Comparison of ENCODE assay signal across 8 cellular contexts in the genomic region with DNA sequence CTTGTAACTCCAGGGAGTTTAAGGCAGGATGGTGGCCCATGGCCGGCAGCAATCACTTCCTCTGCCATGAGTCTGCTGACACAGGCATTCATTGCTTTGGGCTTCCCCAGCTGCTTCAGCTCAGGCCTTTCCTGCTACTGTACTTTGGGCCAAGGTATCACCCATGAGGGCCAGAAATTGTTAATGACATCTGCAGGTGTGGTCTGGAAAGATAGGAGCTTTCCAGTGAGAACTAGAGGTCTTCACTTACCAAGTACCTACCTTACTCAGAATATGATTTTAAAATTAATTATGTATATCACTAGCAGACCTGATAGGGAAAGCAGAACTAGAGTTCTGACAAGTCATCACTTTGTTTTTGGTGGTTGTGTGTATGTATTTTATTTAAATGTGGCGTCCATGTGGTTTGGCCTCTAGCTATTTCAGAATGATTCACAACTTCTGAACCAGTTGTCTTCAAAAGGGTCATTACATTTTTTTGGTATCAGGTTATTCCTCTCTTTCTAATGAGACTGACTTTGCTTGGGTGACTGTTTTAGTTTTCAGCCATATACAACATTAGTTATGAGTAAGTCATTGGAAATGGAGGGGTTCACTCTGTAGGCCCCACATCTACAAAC. TPM values are rescaled to one million over a fixed set of nuclear protein-coding genes. Genes with fewer than 3 reads are reported as not detected.
DNase-seq lines count a peak whose midpoint lies in the region; ATAC-seq and TF ChIP-seq lines count a peak whose summit lies in the region.

No MANE protein-coding gene starts in this region.

- H3K79me2 ChIP-seq in OCI-LY3 (ENCODE audit: low read length) = no peaks in the 10 kb centered on the region

- no peaks in the 10 kb centered on the region; the same call in 1 of the 2 replicates for H3K9me3 ChIP-seq in OCI-LY3 (ENCODE audit: insufficient read depth, low read length)
- no peaks in the 10 kb centered on the region for H3K9me3 ChIP-seq in right cardiac atrium (ENCODE audit: control insufficient read depth, low read length)

- no peak overlapping the region for H2AFZ ChIP-seq in OCI-LY3 (ENCODE audit: low read depth, low read length)

- H3K4me1 Mint-ChIP-seq in activated T-helper 1 cell treated with anti-CD3 and anti-CD28 coated beads, Interleukin-12 subunit alpha, Interleukin-12 subunit beta, Interleukin-2, Interleukin-4 antibody, amounts not matched to agents 30 ng/mL and 10 ng/mL and 1 ng/mL, durations not matched to agents 14 hours and 24 hours and 36 hours (ENCODE audit: low read depth) = peaks cover 34% of the 10 kb centered on the region

- H4K20me1 ChIP-seq in OCI-LY3 (ENCODE audit: insufficient read depth, low read length) = no peaks in the 10 kb centered on the region

- no peaks in the 10 kb centered on the region for H3K36me3 ChIP-seq in OCI-LY3 (replicated peaks; ENCODE audit: low read depth, low read length)
- H3K36me3 ChIP-seq in H7 (replicated peaks; ENCODE audit: control insufficient read depth, insufficient read depth, low read length) = no peaks in the 10 kb centered on the region

- H3K9me3 Mint-ChIP-seq in activated T-helper 1 cell treated with anti-CD3 and anti-CD28 coated beads, Interleukin-12 subunit alpha, Interleukin-12 subunit beta, Interleukin-2, Interleukin-4 antibody, amounts not matched to agents 30 ng/mL and 10 ng/mL and 1 ng/mL, durations not matched to agents 14 hours and 24 hours and 36 hours = no peaks in the 10 kb centered on the region

- TF ChIP-seq CTCF in GM12865 (IDR thresholded peaks at IDR 0.05; ENCODE audit: insufficient read depth, low read depth, low read length, missing control alignments) (no peak), OCI-LY3 (IDR thresholded peaks at IDR 0.05; ENCODE audit: low read depth, low read length) (no peak)

- WGBS in right cardiac atrium = 53% methylated on average over 2 of the region's 2 CpGs

- H3K4me3 ChIP-seq in GM12865 (ENCODE audit: low read depth, low read length) (peak overlapping the region; percentile 96), OCI-LY3 (ENCODE audit: low read length) (no peak overlapping the region), right cardiac atrium (ENCODE audit: low read length) (peak overlapping the region; percentile 27), H7 (ENCODE audit: insufficient read depth, low read depth, low read length) (no peak overlapping the region)

- H3K4me3 Mint-ChIP-seq in activated T-helper 1 cell treated with anti-CD3 and anti-CD28 coated beads, Interleukin-12 subunit alpha, Interleukin-12 subunit beta, Interleukin-2, Interleukin-4 antibody, amounts not matched to agents 30 ng/mL and 10 ng/mL and 1 ng/mL, durations not matched to agents 14 hours and 24 hours and 36 hours = no peak overlapping the region

- H3K27me3 ChIP-seq in OCI-LY3 (ENCODE audit: low read depth, low read length) = peaks cover 4% of the 10 kb centered on the region; the same call in 1 of the 2 replicates
- H3K27me3 ChIP-seq in right cardiac atrium (ENCODE audit: control insufficient read depth, insufficient read depth) = no peaks in the 10 kb centered on the region
- H3K27me3 ChIP-seq in H7 (ENCODE audit: control insufficient read depth, insufficient read depth, low read length) = peaks cover 9% of the 10 kb centered on the region

- no peak overlapping the region for H3K9ac ChIP-seq in OCI-LY3 (ENCODE audit: low read length)

- H3K27ac ChIP-seq in OCI-LY3 (ENCODE audit: low read length) (no peak overlapping the region), right cardiac atrium (ENCODE audit: low read length) (no peak overlapping the region)

- peaks cover 3% of the 10 kb centered on the region for H3K27me3 Mint-ChIP-seq in activated T-helper 1 cell treated with anti-CD3 and anti-CD28 coated beads, Interleukin-12 subunit alpha, Interleukin-12 subunit beta, Interleukin-2, Interleukin-4 antibody, amounts not matched to agents 30 ng/mL and 10 ng/mL and 1 ng/mL, durations not matched to agents 14 hours and 24 hours and 36 hours (ENCODE audit: insufficient read depth)

- peaks cover 16% of the 10 kb centered on the region for H3K4me1 ChIP-seq in OCI-LY3 (ENCODE audit: low read length)
- H3K4me1 ChIP-seq in right cardiac atrium (ENCODE audit: control insufficient read depth, insufficient read depth, low read length) = peaks cover 11% of the 10 kb centered on the region

- ATAC-seq in GM21786 (IDR thresholded peaks at IDR 0.05; ENCODE audit: unreplicated experiment) = peak; percentile 67
- ATAC-seq in right cardiac atrium = peak; percentile 11 to 37

- no peak overlapping the region for H3K27ac Mint-ChIP-seq in activated T-helper 1 cell treated with anti-CD3 and anti-CD28 coated beads, Interleukin-12 subunit alpha, Interleukin-12 subunit beta, Interleukin-2, Interleukin-4 antibody, amounts not matched to agents 30 ng/mL and 10 ng/mL and 1 ng/mL, durations not matched to agents 14 hours and 24 hours and 36 hours

- no peaks in the 10 kb centered on the region for H3K36me3 Mint-ChIP-seq in activated T-helper 1 cell treated with anti-CD3 and anti-CD28 coated beads, Interleukin-12 subunit alpha, Interleukin-12 subunit beta, Interleukin-2, Interleukin-4 antibody, amounts not matched to agents 30 ng/mL and 10 ng/mL and 1 ng/mL, durations not matched to agents 14 hours and 24 hours and 36 hours (ENCODE audit: low read depth)

- DNase-seq in GM12865 (ENCODE audit: low read depth) (peak; percentile 83), right cardiac atrium (peak in 2 of 3 donors; percentile 53 to 65), NCI-H1105 (lab: John Stamatoyannopoulos, UW) (no peak), H7 (no peak)
- DNase-seq in activated naive CD4-positive, alpha-beta T cell treated with Interleukin-2 at 50 U/mL for 16 hours = no peak
- DNase-seq in activated T-helper 1 cell treated with anti-CD3 and anti-CD28 coated beads, Interleukin-12 subunit alpha, Interleukin-12 subunit beta, Interleukin-2, Interleukin-4 antibody, amounts not matched to agents 30 ng/mL and 10 ng/mL and 1 ng/mL, durations not matched to agents 14 hours and 24 hours and 36 hours (ENCODE audit: low spot score) = no peak

- H3K4me2 ChIP-seq in OCI-LY3 (ENCODE audit: low read length) = peak overlapping the region; percentile 8; the same call in 1 of the 2 replicates

- intact Hi-C loops in right cardiac atrium (cut with DNase I) = loop anchor here in 1 of 4 donors (10.0 kb wide), 2 partner anchors 67 to 107 kb away; no protein-coding TSS in a partner anchor
- intact Hi-C loops in activated T-helper 1 cell treated with anti-CD3 and anti-CD28 coated beads, Interleukin-12 subunit alpha, Interleukin-12 subunit beta, Interleukin-2, Interleukin-4 antibody, amounts not matched to agents 30 ng/mL and 10 ng/mL and 1 ng/mL, durations not matched to agents 14 hours and 24 hours and 36 hours (cut with micrococcal nuclease) = loop anchor here (5.0 kb wide), 1 partner anchor 110 kb away; no protein-coding TSS in a partner anchor

RNA-seq across cellular contexts. Expression of a gene that starts 2.7 kb away (rescaled TPM):
- 10 to 100 TPM; 16.3 to 22.9 (median 17.2) TPM for total RNA-seq in right cardiac atrium
- 7.2 TPM for polyA plus RNA-seq in right cardiac atrium
- 2.2 and 3.2 TPM in 2 replicates for total RNA-seq in H7 (2014; rRNA removed; shearing (Covaris generic))
- 2.7 and 2.8 TPM in 2 replicates for total RNA-seq in activated T-helper 1 cell treated with anti-CD3 and anti-CD28 coated beads, Interleukin-12 subunit alpha, Interleukin-12 subunit beta, Interleukin-2, Interleukin-4 antibody, amounts not matched to agents 30 ng/mL and 10 ng/mL and 1 ng/mL, durations not matched to agents 14 hours and 24 hours and 36 hours

Comparison
In these comparisons a context has a peak if more than half of its experiments do, and no peak if none do; other contexts are left out.
1. DNase-seq: peak in GM12865 (single experiment) and right cardiac atrium (2 of 3); none in NCI-H1105 (single experiment), activated naive CD4-positive, alpha-beta T cell treated with Interleukin-2 at 50 U/mL for 16 hours (single experiment), H7 (single experiment) and activated T-helper 1 cell treated with anti-CD3 and anti-CD28 coated beads, Interleukin-12 subunit alpha, Interleukin-12 subunit beta, Interleukin-2, Interleukin-4 antibody, amounts not matched to agents 30 ng/mL and 10 ng/mL and 1 ng/mL, durations not matched to agents 14 hours and 24 hours and 36 hours (single experiment).
2. H3K4me3 ChIP-seq: peak in GM12865 (single experiment) and right cardiac atrium (single experiment); none in OCI-LY3 (single experiment) and H7 (single experiment).